10 cellular contexts compared by ENCODE assay signal in the genomic region with DNA sequence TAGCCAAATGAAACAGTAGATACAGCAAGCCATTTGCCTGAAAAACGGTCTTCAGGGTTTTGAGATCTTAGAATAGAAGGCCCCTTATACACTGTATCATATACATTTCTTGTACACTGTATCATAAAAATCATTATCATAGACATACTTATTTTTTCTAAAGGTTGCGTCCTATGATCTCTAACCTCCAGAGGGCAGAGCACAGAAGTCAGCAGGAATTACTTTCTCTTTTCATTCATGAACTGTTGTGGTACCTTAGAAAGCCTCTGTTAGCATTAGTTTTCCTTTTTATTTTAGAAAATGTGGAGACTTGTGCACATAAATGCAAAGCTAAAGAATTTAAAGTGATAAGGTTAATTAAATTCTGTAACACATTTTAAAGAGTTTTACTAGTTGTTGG.
DNase-seq lines count a peak whose midpoint lies in the region; ATAC-seq, FAIRE-seq and TF ChIP-seq lines count a peak whose summit lies in the region.
"Had no signal": no experiment of that assay in that cellular context is flagged by ENCODE, and none has a peak within 500 bp of the region (broad histone marks: within the 10 kb centered on the region; RNA-seq: fewer than 3 reads in every experiment).

No MANE protein-coding gene starts in this region.

- no peaks in the 10 kb centered on the region for H3K27me3 ChIP-seq in thyroid gland

- TF ChIP-seq CTCF in thyroid gland (IDR thresholded peaks at IDR 0.05): peak in 1 of 6 experiments; percentile 8

- no peak for TF ChIP-seq POLR2A in thyroid gland (IDR thresholded peaks at IDR 0.05)

- H3K4me3 ChIP-seq in thyroid gland (replicated peaks in 1 of 3): no peak overlapping the region

- no peaks in the 10 kb centered on the region for H3K36me3 ChIP-seq in thyroid gland

- H3K4me1 ChIP-seq in thyroid gland: no peaks in the 10 kb centered on the region

- ATAC-seq in GM21786 (IDR thresholded peaks at IDR 0.05; ENCODE audit: unreplicated experiment) (peak; percentile 68), sciatic nerve (no peak), HG03045 (IDR thresholded peaks at IDR 0.05; ENCODE audit: unreplicated experiment) (no peak), GM21515 (IDR thresholded peaks at IDR 0.05; ENCODE audit: unreplicated experiment) (no peak)

- DNase-seq in GM18507 (ENCODE audit: extremely low spot score, insufficient read length, low read depth) (no peak), LoVo (ENCODE audit: low spot score) (peak; percentile 11), sciatic nerve (ENCODE audit: low spot score) (no peak), thyroid gland (no peak)
- DNase-seq: effector CD4-positive, alpha-beta T cell; NCI-H146 had no signal

- H3K9me3 ChIP-seq in thyroid gland: no peaks in the 10 kb centered on the region

- intact Hi-C loops in sciatic nerve (cut with DNase I) (no loop called here), thyroid gland (cut with DNase I) (no loop called here)

- WGBS in thyroid gland, 2 donors: 91 to 96% methylated on average over 2 of the region's 2 CpGs

- FAIRE-seq in GM18507 (lab: Jason Lieb, UNC): peak; percentile 73
- FAIRE-seq in islet of Langerhans (lab: Jason Lieb, UNC): peak; percentile 51

- H3K27ac ChIP-seq in thyroid gland: no peak overlapping the region
